Comparison of ENCODE assay signal across 22 cellular contexts in the genomic region with DNA sequence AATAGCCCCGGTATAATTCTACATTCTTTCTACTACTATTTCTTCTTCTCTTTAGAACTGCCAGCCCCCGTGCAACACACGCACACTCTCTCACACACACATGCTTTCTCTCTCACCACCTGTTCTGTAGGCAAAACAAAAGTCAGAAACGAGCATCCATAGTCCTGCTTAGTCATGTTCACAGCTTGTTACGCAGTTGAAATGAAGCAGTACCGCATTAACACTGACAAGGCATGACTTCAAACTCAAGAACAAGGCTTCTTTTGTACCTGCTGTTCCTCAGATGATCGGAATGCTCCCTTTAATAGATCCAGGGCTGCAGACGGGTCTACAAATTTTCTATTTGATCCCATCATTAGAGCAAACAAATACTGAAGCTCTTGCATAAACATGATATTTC. TPM values are rescaled to one million over a fixed set of nuclear protein-coding genes. Genes with fewer than 3 reads are reported as not detected.
A peak's percentile ranks its signal among the peaks of the same experiment; 100 is the strongest.
DNase-seq lines count a peak whose midpoint lies in the region; ATAC-seq and TF ChIP-seq lines count a peak whose summit lies in the region.
"Had no signal": no experiment of that assay in that cellular context is flagged by ENCODE, and none has a peak within 500 bp of the region (broad histone marks: within the 10 kb centered on the region; RNA-seq: fewer than 3 reads in every experiment).

No MANE protein-coding gene starts in this region.

- intact Hi-C loops in left ventricle myocardium superior (cut with micrococcal nuclease) (no loop called here), upper lobe of right lung (cut with DNase I) (no loop called here)

- H3K9me3 ChIP-seq in cardiac muscle cell (ENCODE audit: low read depth) = no peaks in the 10 kb centered on the region
- no peaks in the 10 kb centered on the region for H3K9me3 ChIP-seq in upper lobe of right lung
- H3K9me3 ChIP-seq: BLaER1 treated with 17β-estradiol and CSF1 and Interleukin-3, amounts not matched to agents 10 nM and 100 nM had no signal

- H3K27ac ChIP-seq in cardiac muscle cell (peak overlapping the region; percentile 47), substantia nigra (ENCODE audit: low read depth, low read length, poor library complexity, severe bottlenecking) (peak overlapping the region; percentile 12), upper lobe of right lung (no peak overlapping the region)
- H3K27ac ChIP-seq: BLaER1 treated with 17β-estradiol and CSF1 and Interleukin-3, amounts not matched to agents 10 nM and 100 nM had no signal

- no peaks in the 10 kb centered on the region for H3K27me3 ChIP-seq in cardiac muscle cell
- no peaks in the 10 kb centered on the region for H3K27me3 ChIP-seq in upper lobe of right lung
- H3K27me3 ChIP-seq: BLaER1 treated with 17β-estradiol and CSF1 and Interleukin-3, amounts not matched to agents 10 nM and 100 nM had no signal

- no peaks in the 10 kb centered on the region for H3K9me3 Mint-ChIP-seq in immature natural killer cell
- H3K9me3 Mint-ChIP-seq: IgD-negative memory B cell had no signal

- no peaks in the 10 kb centered on the region for H3K27me3 Mint-ChIP-seq in immature natural killer cell (ENCODE audit: low read depth in 3 of 3)
- H3K27me3 Mint-ChIP-seq: IgD-negative memory B cell had no signal

- peaks cover 10 to 23% of the 10 kb centered on the region in 2 donors for H3K4me1 Mint-ChIP-seq in immature natural killer cell

- ATAC-seq in left ventricle myocardium superior (no peak), upper lobe of right lung (no peak), HG02571 (IDR thresholded peaks at IDR 0.05; ENCODE audit: unreplicated experiment) (no peak)

- no peak for DNase-seq in cardiac muscle cell (ENCODE audit: low read depth in 1 of 2, low spot score in 1 of 2)
- no peak for DNase-seq in left ventricle myocardium superior
- peak; percentile 16 for DNase-seq in astrocyte of the hippocampus (ENCODE audit: low read depth, low spot score)
- DNase-seq in immature natural killer cell = no peak
- DNase-seq in substantia nigra (lab: John Stamatoyannopoulos, UW) = no peak
- DNase-seq in upper lobe of right lung = no peak
- DNase-seq in kidney glomerular epithelial cell (lab: John Stamatoyannopoulos, UW) = no peak
- DNase-seq: 8988T, GF-D8, Kasumi-1, NCI-H1105 treated with DMSO at 0.1 percent for 48 hours, NCI-H1694 treated with DMSO at 0.1 percent for 48 hours, NCI-H2107, NCI-H226, OCI-M1, RPMI8226, SIG-M5 had no signal

- peaks cover 71% of the 10 kb centered on the region for H3K36me3 ChIP-seq in cardiac muscle cell
- H3K36me3 ChIP-seq in upper lobe of right lung = peaks cover 44% of the 10 kb centered on the region

- TF ChIP-seq CTCF in cardiac muscle cell (IDR thresholded peaks at IDR 0.05; ENCODE audit: low read depth, low read length) (no peak), upper lobe of right lung (IDR thresholded peaks at IDR 0.05) (no peak)

- no peak overlapping the region for H3K4me3 Mint-ChIP-seq in immature natural killer cell

- H3K36me3 Mint-ChIP-seq in immature natural killer cell = peaks cover 12 to 34% (median 19%) of the 10 kb centered on the region in 3 donors

- peak overlapping the region in 5 of 6 donors; percentile 4 to 80 (median 21) for H3K27ac Mint-ChIP-seq in immature natural killer cell

- H3K4me3 ChIP-seq in cardiac muscle cell = no peak overlapping the region
- H3K4me3 ChIP-seq in upper lobe of right lung = no peak overlapping the region
- H3K4me3 ChIP-seq: BLaER1 treated with 17β-estradiol and CSF1 and Interleukin-3, amounts not matched to agents 10 nM and 100 nM had no signal

- H3K4me1 ChIP-seq in cardiac muscle cell (ENCODE audit: low read depth) = no peaks in the 10 kb centered on the region
- H3K4me1 ChIP-seq in upper lobe of right lung = no peaks in the 10 kb centered on the region
- H3K4me1 ChIP-seq: BLaER1 treated with 17β-estradiol and CSF1 and Interleukin-3, amounts not matched to agents 10 nM and 100 nM had no signal

RNA-seq across cellular contexts. Expression of a gene that starts 42.2 kb away (rescaled TPM):
- total RNA-seq in cardiac muscle cell (95.9 and 148 TPM in 2 replicates), left ventricle myocardium superior (167 TPM), upper lobe of right lung (28.9 TPM)
- polyA plus RNA-seq in cardiac muscle cell (99.2 and 105 TPM in 2 replicates), immature natural killer cell (100 to 1,000 TPM; 121 to 185 (median 122) TPM)

RNA-seq across cellular contexts. Expression of a gene that starts 53.6 kb away (rescaled TPM):
- not detected in 2 replicates for total RNA-seq in cardiac muscle cell
- not detected in 2 replicates for polyA plus RNA-seq in cardiac muscle cell
- total RNA-seq in left ventricle myocardium superior = not detected
- not detected for polyA plus RNA-seq in immature natural killer cell
- total RNA-seq in upper lobe of right lung = not detected
- total RNA-seq: H4, HT-29 had no signal
- polyA plus RNA-seq: IgD-negative memory B cell had no signal

RNA-seq across cellular contexts. Expression of a gene that starts 59.7 kb away (rescaled TPM):
- total RNA-seq in cardiac muscle cell (9.3 and 10.2 TPM in 2 replicates), left ventricle myocardium superior (10.7 TPM), upper lobe of right lung (11.5 TPM)
- polyA plus RNA-seq in cardiac muscle cell (13.4 and 14.7 TPM in 2 replicates), immature natural killer cell (10 to 100 TPM in 2 of 3 donors, 1 to 10 TPM in 1; 9.2 to 13.7 (median 10.1) TPM)
